In the genomic region with DNA sequence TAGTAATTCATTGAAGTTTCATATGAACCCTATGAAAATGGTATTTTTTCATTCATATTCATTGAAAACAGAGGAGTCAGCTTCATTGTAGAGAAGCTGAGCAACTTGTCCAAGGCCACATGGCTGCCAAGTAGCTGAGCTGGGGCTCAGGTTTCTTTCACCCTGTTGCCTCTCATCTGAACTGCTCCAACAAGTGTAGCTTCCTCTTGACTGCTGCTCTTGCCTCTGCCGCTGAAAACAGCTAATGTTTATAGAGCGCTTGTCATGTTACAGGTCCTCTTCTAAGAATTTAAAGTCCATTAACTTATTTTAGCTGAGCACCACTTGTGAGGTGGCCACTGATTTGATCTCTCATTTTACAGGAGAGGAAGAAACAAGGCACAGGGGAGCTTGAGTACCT, we compare ENCODE assay signal across 1 cellular context.
TF ChIP-seq lines count a peak whose summit lies in the region.

No MANE protein-coding gene starts in this region.

TF ChIP-seq in H1, 55 proteins besides CTCF, POLR2A, EP300 and RAD21:
- no peak for TF ChIP-seq SUZ12 (IDR thresholded peaks at IDR 0.05; ENCODE audit: low read length)
- no peak for TF ChIP-seq MAFK (IDR thresholded peaks at IDR 0.05; ENCODE audit: low read depth, low read length)
- no peak for TF ChIP-seq FOSL1 (IDR thresholded peaks at IDR 0.05; ENCODE audit: insufficient read depth, low read depth, low read length)
- TF ChIP-seq KDM1A (IDR thresholded peaks at IDR 0.05; ENCODE audit: borderline replicate concordance, low read length) = no peak
- TF ChIP-seq ZNF274 (IDR thresholded peaks at IDR 0.05; ENCODE audit: borderline replicate concordance, extremely low read depth, low read length) = no peak
- no peak for TF ChIP-seq MAX (IDR thresholded peaks at IDR 0.05)
- TF ChIP-seq TCF12 (IDR thresholded peaks at IDR 0.05; ENCODE audit: low read depth, low read length) = no peak
- no peak for TF ChIP-seq TBP (IDR thresholded peaks at IDR 0.05; ENCODE audit: low read depth, low read length)
- no peak for TF ChIP-seq RNF2 (IDR thresholded peaks at IDR 0.05; ENCODE audit: borderline replicate concordance, low read depth, low read length, missing control alignments, poor library complexity, severe bottlenecking)
- TF ChIP-seq GABPA (IDR thresholded peaks at IDR 0.05; ENCODE audit: borderline replicate concordance, insufficient read depth, low read length) = no peak
- no peak for TF ChIP-seq TAF7 (optimal IDR thresholded peaks at IDR 0.05; ENCODE audit: borderline replicate concordance, low read depth, low read length)
- no peak for TF ChIP-seq KDM4A (IDR thresholded peaks at IDR 0.05; ENCODE audit: low read depth, low read length, severe bottlenecking)
- no peak for TF ChIP-seq EGR1 (IDR thresholded peaks at IDR 0.05; ENCODE audit: borderline replicate concordance, low read depth, low read length)
